In genomic region chr1:203720253-203720652, GRCh38 we compare ENCODE assay signal across 1 cellular context.
TF ChIP-seq lines count a peak whose summit lies in the region.

No MANE protein-coding gene starts in this region.

TF ChIP-seq in HepG2, 621 proteins besides CTCF, POLR2A, EP300 and RAD21 (continued from another document and continues in another):
- no peak for TF ChIP-seq ZFP91 (CRISPR knock-in tag; IDR thresholded peaks at IDR 0.05; ENCODE audit: borderline replicate concordance)
- TF ChIP-seq AHR (CRISPR knock-in tag; IDR thresholded peaks at IDR 0.05): no peak
- TF ChIP-seq KAT2B (IDR thresholded peaks at IDR 0.05; ENCODE audit: borderline replicate concordance, low read depth, low read length): no peak
- TF ChIP-seq ZNF44 (CRISPR knock-in tag; IDR thresholded peaks at IDR 0.05): no peak
- no peak for TF ChIP-seq NR2F6 (IDR thresholded peaks at IDR 0.05)
- peak; percentile 35; the same call in 1 of the 2 replicates for TF ChIP-seq NR2F6 (CRISPR knock-in tag; IDR thresholded peaks at IDR 0.05)
- TF ChIP-seq ZNF430 (CRISPR knock-in tag; IDR thresholded peaks at IDR 0.05): no peak
- TF ChIP-seq PCBP2 (optimal IDR thresholded peaks at IDR 0.05; ENCODE audit: low read depth, low read length, poor library complexity, severe bottlenecking): no peak
- peak; percentile 64; the same call in 1 of the 2 replicates for TF ChIP-seq ETV5 (CRISPR knock-in tag; IDR thresholded peaks at IDR 0.05; ENCODE audit: borderline replicate concordance)
- peak; percentile 55; the same call in 1 of the 2 replicates for TF ChIP-seq SOX5 (CRISPR knock-in tag; IDR thresholded peaks at IDR 0.05; ENCODE audit: borderline replicate concordance)
- TF ChIP-seq MAZ (IDR thresholded peaks at IDR 0.05; ENCODE audit: borderline replicate concordance, low read depth, low read length): no peak
- no peak for TF ChIP-seq MAZ (CRISPR knock-in tag; IDR thresholded peaks at IDR 0.05; ENCODE audit: low read depth)
- TF ChIP-seq ZNF549 (CRISPR knock-in tag; IDR thresholded peaks at IDR 0.05): no peak
- TF ChIP-seq BCL6 (CRISPR knock-in tag; IDR thresholded peaks at IDR 0.05): no peak
- no peak for TF ChIP-seq SOX6 (IDR thresholded peaks at IDR 0.05)
- TF ChIP-seq SOX6 (CRISPR knock-in tag; IDR thresholded peaks at IDR 0.05): 0 out of 2 replicates have a peak, but pooled peaks have one; percentile 17
- no peak for TF ChIP-seq CENPT (CRISPR knock-in tag; IDR thresholded peaks at IDR 0.05; ENCODE audit: low read depth)
- TF ChIP-seq ARID3A (IDR thresholded peaks at IDR 0.05; ENCODE audit: low read depth, low read length): no peak
- no peak for TF ChIP-seq KLF12 (CRISPR knock-in tag; IDR thresholded peaks at IDR 0.05; ENCODE audit: borderline replicate concordance)
- TF ChIP-seq FOXO1 (CRISPR knock-in tag; IDR thresholded peaks at IDR 0.05): no peak
- TF ChIP-seq SRSF1 (optimal IDR thresholded peaks at IDR 0.05; ENCODE audit: low read depth, low read length): no peak
- no peak for TF ChIP-seq SALL2 (CRISPR knock-in tag; IDR thresholded peaks at IDR 0.05)
- peak; percentile 34; the same call in 1 of the 2 replicates for TF ChIP-seq RARA (CRISPR knock-in tag; IDR thresholded peaks at IDR 0.05)
- TF ChIP-seq ZFP36L2 (CRISPR knock-in tag; IDR thresholded peaks at IDR 0.05): no peak
- no peak for TF ChIP-seq ZBTB4 (CRISPR knock-in tag; IDR thresholded peaks at IDR 0.05; ENCODE audit: borderline replicate concordance)
- TF ChIP-seq ZBTB43 (CRISPR knock-in tag; conservative IDR thresholded peaks at IDR 0.05): 0 out of 2 replicates have a peak, but pooled peaks have one; percentile 48
- no peak for TF ChIP-seq ZNF670 (CRISPR knock-in tag; IDR thresholded peaks at IDR 0.05; ENCODE audit: borderline replicate concordance)
- TF ChIP-seq FOXA1 (IDR thresholded peaks at IDR 0.05): no peak
- peak; percentile 42; the same call in 1 of the 2 replicates for TF ChIP-seq FOXA1 (CRISPR knock-in tag; IDR thresholded peaks at IDR 0.05)
- no peak for TF ChIP-seq TFAP4 (IDR thresholded peaks at IDR 0.05; ENCODE audit: borderline replicate concordance, low read depth)
- TF ChIP-seq ZNF607 (CRISPR knock-in tag; IDR thresholded peaks at IDR 0.05; ENCODE audit: borderline replicate concordance): no peak
- TF ChIP-seq TAF1 (CRISPR knock-in tag; IDR thresholded peaks at IDR 0.05): no peak
- no peak for TF ChIP-seq TSC22D2 (CRISPR knock-in tag; IDR thresholded peaks at IDR 0.05; ENCODE audit: borderline replicate concordance)
- TF ChIP-seq SATB2 (CRISPR knock-in tag; IDR thresholded peaks at IDR 0.05): no peak
- TF ChIP-seq FOXP1 (IDR thresholded peaks at IDR 0.05): no peak
- TF ChIP-seq FOXP1 (CRISPR knock-in tag; IDR thresholded peaks at IDR 0.05): 0 out of 2 replicates have a peak, but pooled peaks have one; percentile 20
- TF ChIP-seq ZNF639 (CRISPR knock-in tag; conservative IDR thresholded peaks at IDR 0.05): no peak
- no peak for TF ChIP-seq ZBTB7B (CRISPR knock-in tag; IDR thresholded peaks at IDR 0.05)
- TF ChIP-seq CEBPZ (IDR thresholded peaks at IDR 0.05; ENCODE audit: low read length): no peak
- no peak for TF ChIP-seq ZNF570 (CRISPR knock-in tag; IDR thresholded peaks at IDR 0.05; ENCODE audit: borderline replicate concordance)
- no peak for TF ChIP-seq ONECUT2 (CRISPR knock-in tag; IDR thresholded peaks at IDR 0.05)
- TF ChIP-seq RNF219 (CRISPR knock-in tag; IDR thresholded peaks at IDR 0.05): no peak
- TF ChIP-seq ZNF776 (CRISPR knock-in tag; IDR thresholded peaks at IDR 0.05): no peak
- TF ChIP-seq DZIP1 (CRISPR knock-in tag; IDR thresholded peaks at IDR 0.05): no peak
- no peak for TF ChIP-seq TARDBP (CRISPR knock-in tag; IDR thresholded peaks at IDR 0.05)
- TF ChIP-seq TFDP1 (CRISPR knock-in tag; IDR thresholded peaks at IDR 0.05; ENCODE audit: borderline replicate concordance): no peak
- no peak for TF ChIP-seq SMC3 (IDR thresholded peaks at IDR 0.05; ENCODE audit: low read length)
